ENCODE assay signal across 23 cellular contexts in genomic region chr14:36227802-36228201, GRCh38. TPM values are rescaled to one million over a fixed set of nuclear protein-coding genes. Genes with fewer than 3 reads are reported as not detected.
DNase-seq lines count a peak whose midpoint lies in the region; ATAC-seq, FAIRE-seq and TF ChIP-seq lines count a peak whose summit lies in the region.
"Had no signal": no experiment of that assay in that cellular context is flagged by ENCODE, and none has a peak within 500 bp of the region (broad histone marks: within the 10 kb centered on the region; RNA-seq: fewer than 3 reads in every experiment).

No MANE protein-coding gene starts in this region.

- H4K20me1 ChIP-seq in astrocyte (ENCODE audit: insufficient read depth, low read length) = no peaks in the 10 kb centered on the region

- no peak overlapping the region for H3K4me3 ChIP-seq in astrocyte (ENCODE audit: insufficient read depth, low read depth, low read length)
- H3K4me3 ChIP-seq in transverse colon = no peak overlapping the region
- no peak overlapping the region for H3K4me3 ChIP-seq in suprapubic skin
- H3K4me3 ChIP-seq: esophagus squamous epithelium, SK-N-MC had no signal

- H3K27me3 ChIP-seq in astrocyte (ENCODE audit: insufficient read depth, low read length) (no peaks in the 10 kb centered on the region), transverse colon (no peaks in the 10 kb centered on the region), suprapubic skin (no peaks in the 10 kb centered on the region)

- TF ChIP-seq POLR2A in transverse colon (IDR thresholded peaks at IDR 0.05) (no peak), suprapubic skin (IDR thresholded peaks at IDR 0.05) (no peak)

- no peak for TF ChIP-seq EP300 in transverse colon (IDR thresholded peaks at IDR 0.05; ENCODE audit: low read depth)
- no peak for TF ChIP-seq EP300 in suprapubic skin (IDR thresholded peaks at IDR 0.05)

- no peak for FAIRE-seq in astrocyte (lab: Jason Lieb, UNC)

- TF ChIP-seq CTCF in astrocyte (IDR thresholded peaks at IDR 0.05; ENCODE audit: insufficient read depth, low read depth, low read length) = no peak
- no peak for TF ChIP-seq CTCF in transverse colon (IDR thresholded peaks at IDR 0.05)
- no peak for TF ChIP-seq CTCF in suprapubic skin (IDR thresholded peaks at IDR 0.05)

- H3K9me3 Mint-ChIP-seq in astrocyte (ENCODE audit: unreplicated experiment) = peaks cover 2% of the 10 kb centered on the region
- no peaks in the 10 kb centered on the region for H3K9me3 Mint-ChIP-seq in T-helper 2 cell treated with Interferon-gamma antibody and Interleukin-4, amounts not matched to agents 5 μg/mL and 100 μg/mL, for 36 hours
- H3K9me3 Mint-ChIP-seq: activated B cell treated with CpG ODN at 0.5 μM for 24 hours; activated CD4-positive, alpha-beta memory T cell treated with anti-CD3 and anti-CD28 coated beads, Interleukin-2, amount 10 ng/mL, durations not matched to agents 7 days and 5 days; stimulated activated naive CD8-positive, alpha-beta T cell treated with anti-CD3 and anti-CD28 coated beads, Interleukin-15, Interleukin-2, amounts not matched to agents 100 ng/mL and 50 ng/mL, for 24 hours had no signal

- H3K4me1 ChIP-seq in astrocyte (ENCODE audit: insufficient read depth, low read length) (no peaks in the 10 kb centered on the region), transverse colon (peaks cover 0 to 15% (median 4%) of the 10 kb centered on the region in 4 donors), suprapubic skin (no peaks in the 10 kb centered on the region)
- H3K4me1 ChIP-seq: esophagus squamous epithelium had no signal

- H3K9ac ChIP-seq in astrocyte (ENCODE audit: low read length) = no peak overlapping the region

- no peak overlapping the region for H3K27ac Mint-ChIP-seq in astrocyte (ENCODE audit: unreplicated experiment)
- no peak overlapping the region for H3K27ac Mint-ChIP-seq in T-helper 2 cell treated with Interferon-gamma antibody and Interleukin-4, amounts not matched to agents 5 μg/mL and 100 μg/mL, for 36 hours
- H3K27ac Mint-ChIP-seq: activated B cell treated with CpG ODN at 0.5 μM for 24 hours; activated CD4-positive, alpha-beta memory T cell treated with anti-CD3 and anti-CD28 coated beads, Interleukin-2, amount 10 ng/mL, durations not matched to agents 7 days and 5 days; stimulated activated naive CD8-positive, alpha-beta T cell treated with anti-CD3 and anti-CD28 coated beads, Interleukin-15, Interleukin-2, amounts not matched to agents 100 ng/mL and 50 ng/mL, for 24 hours had no signal

- no peak overlapping the region for H2AFZ ChIP-seq in astrocyte (ENCODE audit: low read depth, low read length)

- H3K27ac ChIP-seq in astrocyte (ENCODE audit: low read depth, low read length) = no peak overlapping the region
- H3K27ac ChIP-seq in transverse colon = peak overlapping the region; percentile 23 to 67 (median 53)
- no peak overlapping the region for H3K27ac ChIP-seq in suprapubic skin
- H3K27ac ChIP-seq: esophagus squamous epithelium, SK-N-MC had no signal

- intact Hi-C loops in transverse colon (cut with DNase I; ENCODE audit: low total_unique reads) = no loop called here

- DNase-seq in H4 (ENCODE audit: low spot score) = peak; percentile 51
- DNase-seq in astrocyte (ENCODE audit: low read depth) = peak; percentile 27
- peak; percentile 41 for DNase-seq in kidney tubule cell (ENCODE audit: low spot score)
- DNase-seq in transverse colon = peak; percentile 14
- no peak for DNase-seq in suprapubic skin (ENCODE audit: low spot score in 2 of 2)
- DNase-seq in DMS153 (lab: John Stamatoyannopoulos, UW) = no peak
- DNase-seq in T-helper 2 cell treated with Interferon-gamma antibody and Interleukin-4, amounts not matched to agents 5 μg/mL and 100 μg/mL, for 36 hours (ENCODE audit: low spot score) = no peak
- DNase-seq: activated B cell treated with CpG ODN at 0.5 μM for 24 hours; activated CD4-positive, alpha-beta memory T cell treated with anti-CD3 and anti-CD28 coated beads, Interleukin-2, amount 10 ng/mL, durations not matched to agents 7 days and 5 days; activated gamma-delta T cell treated with Interleukin-2 at 50 U/mL for 16 hours; AML-193; amniotic stem cell; central memory CD4-positive, alpha-beta T cell; esophagus squamous epithelium; left cardiac atrium; NCI-H187; NCI-H2227 treated with DMSO at 0.1 percent for 48 hours; NCI-H82; stimulated activated CD4-positive, alpha-beta T cell treated with anti-CD3 and anti-CD28 coated beads, Interleukin-4, amount 100 ng/mL, for 1 hour; trophoblast cell had no signal

- 17 to 45% methylated on average over 1 to 2 of the region's 2 CpGs for WGBS in transverse colon (ENCODE audit: low coverage in 1 of 2), 2 donors
- 20% methylated on average over 2 of the region's 2 CpGs for WGBS in suprapubic skin

- no peak overlapping the region for H3K4me3 Mint-ChIP-seq in astrocyte (ENCODE audit: unreplicated experiment)
- no peak overlapping the region for H3K4me3 Mint-ChIP-seq in T-helper 2 cell treated with Interferon-gamma antibody and Interleukin-4, amounts not matched to agents 5 μg/mL and 100 μg/mL, for 36 hours
- H3K4me3 Mint-ChIP-seq: activated B cell treated with CpG ODN at 0.5 μM for 24 hours; activated CD4-positive, alpha-beta memory T cell treated with anti-CD3 and anti-CD28 coated beads, Interleukin-2, amount 10 ng/mL, durations not matched to agents 7 days and 5 days; stimulated activated naive CD8-positive, alpha-beta T cell treated with anti-CD3 and anti-CD28 coated beads, Interleukin-15, Interleukin-2, amounts not matched to agents 100 ng/mL and 50 ng/mL, for 24 hours had no signal

- no peak for ATAC-seq in GM19452 (IDR thresholded peaks at IDR 0.05; ENCODE audit: unreplicated experiment)
- ATAC-seq: left cardiac atrium had no signal

- H3K9me3 ChIP-seq in astrocyte (ENCODE audit: insufficient read depth, low read depth, low read length) = no peaks in the 10 kb centered on the region
- no peaks in the 10 kb centered on the region for H3K9me3 ChIP-seq in transverse colon
- no peaks in the 10 kb centered on the region for H3K9me3 ChIP-seq in suprapubic skin
- H3K9me3 ChIP-seq: esophagus squamous epithelium had no signal

- no peaks in the 10 kb centered on the region for H3K36me3 ChIP-seq in astrocyte (ENCODE audit: insufficient read depth, low read length)
- H3K36me3 ChIP-seq in transverse colon = no peaks in the 10 kb centered on the region
- no peaks in the 10 kb centered on the region for H3K36me3 ChIP-seq in suprapubic skin
- H3K36me3 ChIP-seq: esophagus squamous epithelium had no signal

- no peaks in the 10 kb centered on the region for H3K36me3 Mint-ChIP-seq in astrocyte (ENCODE audit: low read depth, unreplicated experiment)
- H3K36me3 Mint-ChIP-seq in T-helper 2 cell treated with Interferon-gamma antibody and Interleukin-4, amounts not matched to agents 5 μg/mL and 100 μg/mL, for 36 hours (ENCODE audit: low read depth) = no peaks in the 10 kb centered on the region

- peaks cover 16% of the 10 kb centered on the region for H3K4me1 Mint-ChIP-seq in astrocyte (ENCODE audit: low read depth, unreplicated experiment)
- no peaks in the 10 kb centered on the region for H3K4me1 Mint-ChIP-seq in T-helper 2 cell treated with Interferon-gamma antibody and Interleukin-4, amounts not matched to agents 5 μg/mL and 100 μg/mL, for 36 hours (ENCODE audit: low read depth)
- H3K4me1 Mint-ChIP-seq: activated B cell treated with CpG ODN at 0.5 μM for 24 hours; activated CD4-positive, alpha-beta memory T cell treated with anti-CD3 and anti-CD28 coated beads, Interleukin-2, amount 10 ng/mL, durations not matched to agents 7 days and 5 days had no signal

- in situ Hi-C loops in transverse colon (cut with MboI; ENCODE audit: low pct_ligation_motif_present in 1 of 4, low pct_unique_long_range_greater_than_20kb in 1 of 4, low sequenced_read_pairs in 3 of 4) = no loop called here

- no peaks in the 10 kb centered on the region for H3K27me3 Mint-ChIP-seq in astrocyte (ENCODE audit: low read depth, unreplicated experiment)
- H3K27me3 Mint-ChIP-seq in T-helper 2 cell treated with Interferon-gamma antibody and Interleukin-4, amounts not matched to agents 5 μg/mL and 100 μg/mL, for 36 hours (ENCODE audit: low read depth) = peaks cover 2% of the 10 kb centered on the region
- H3K27me3 Mint-ChIP-seq: activated B cell treated with CpG ODN at 0.5 μM for 24 hours had no signal

- peak overlapping the region; percentile 29 for H3K4me2 ChIP-seq in astrocyte (ENCODE audit: low read length)

- no peaks in the 10 kb centered on the region for H3K79me2 ChIP-seq in astrocyte (ENCODE audit: insufficient read depth, low read length)

RNA-seq across cellular contexts. Expression of gene PTCSC3, which starts 51.3 kb away (rescaled TPM):
- not detected in 2 replicates for total RNA-seq in H4 (2014; rRNA removed; shearing (Covaris generic))
- total RNA-seq in astrocyte = not detected in 2 replicates
- total RNA-seq in transverse colon = not detected
- total RNA-seq in suprapubic skin = not detected
- total RNA-seq: activated B cell treated with CpG ODN at 0.5 μM for 24 hours; activated CD4-positive, alpha-beta memory T cell treated with anti-CD3 and anti-CD28 coated beads, Interleukin-2, amount 10 ng/mL, durations not matched to agents 7 days and 5 days; esophagus squamous epithelium; left cardiac atrium had no signal

Comparison
In these comparisons a context has a peak if more than half of its experiments do, and no peak if none do; other contexts are left out.
1. DNase-seq: peak in H4 (single experiment), astrocyte (single experiment), kidney tubule cell (single experiment) and transverse colon (single experiment); none in suprapubic skin (0 of 2), DMS153 (single experiment) and T-helper 2 cell treated with Interferon-gamma antibody and Interleukin-4, amounts not matched to agents 5 μg/mL and 100 μg/mL, for 36 hours (single experiment).
2. H3K27ac ChIP-seq: peak in transverse colon (4 of 4); none in astrocyte (single experiment) and suprapubic skin (single experiment).